In the genomic region with DNA sequence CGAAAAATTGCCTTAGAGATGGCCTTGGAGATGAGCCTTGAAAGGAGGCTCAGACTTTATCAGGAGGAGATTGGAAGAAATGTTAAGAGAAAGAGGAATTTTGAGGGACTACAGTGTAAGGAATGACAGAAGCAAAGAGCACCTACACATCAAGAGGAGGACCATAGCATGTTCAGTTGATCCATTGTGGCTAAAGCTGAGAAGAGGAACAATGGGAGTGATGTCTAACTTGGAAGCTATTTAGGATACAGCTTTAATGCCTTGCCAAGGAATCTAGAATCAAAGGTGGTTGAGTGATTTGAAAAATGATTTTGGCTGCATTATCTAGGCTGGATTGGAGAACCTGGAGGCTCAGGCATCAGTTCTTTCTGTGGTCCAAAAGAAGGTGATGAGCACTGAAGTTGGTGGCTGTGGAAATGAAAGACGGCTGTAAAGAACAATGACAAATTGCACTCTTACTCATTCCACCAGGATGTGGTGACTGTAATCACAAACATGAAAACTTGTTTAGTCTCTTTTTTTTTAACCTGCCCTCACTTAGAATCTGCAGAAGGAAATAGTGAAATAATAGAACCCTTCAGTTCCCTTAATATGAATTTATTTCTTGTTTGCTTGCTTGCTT, we compare ENCODE assay signal across 8 cellular contexts. TPM values are rescaled to one million over a fixed set of nuclear protein-coding genes. Genes with fewer than 3 reads are reported as not detected.
DNase-seq lines count a peak whose midpoint lies in the region; ATAC-seq, FAIRE-seq and TF ChIP-seq lines count a peak whose summit lies in the region.

No MANE protein-coding gene starts in this region.

- DNase-seq in HFFc6 (peak; percentile 59), SK-N-SH (no peak), vagina (ENCODE audit: extremely low spot score in 2 of 2) (no peak), GM12892 (ENCODE audit: insufficient read length) (no peak), NCI-H1436 treated with DMSO at 0.1 percent for 48 hours (lab: John Stamatoyannopoulos, UW) (no peak)
- peak in 4 of 9 donors; percentile 24 to 36 (median 30) for DNase-seq in naive thymus-derived CD4-positive, alpha-beta T cell

- peak; percentile 37 for ATAC-seq in GM18505 (IDR thresholded peaks at IDR 0.05; ENCODE audit: unreplicated experiment)
- ATAC-seq in naive thymus-derived CD4-positive, alpha-beta T cell = peak; percentile 58
- no peak for ATAC-seq in HG02970 (IDR thresholded peaks at IDR 0.05; ENCODE audit: low FRiP score, unreplicated experiment)

- TF ChIP-seq CTCF in HFFc6 (IDR thresholded peaks at IDR 0.05) (no peak), SK-N-SH (IDR thresholded peaks at IDR 0.05) (no peak), vagina (IDR thresholded peaks at IDR 0.05) (no peak)

- peak overlapping the region; percentile 50 for H3K4me3 Mint-ChIP-seq in HFFc6
- peak overlapping the region; percentile 4 to 54 (median 36) for H3K4me3 Mint-ChIP-seq in naive thymus-derived CD4-positive, alpha-beta T cell

- peaks cover 86% of the 10 kb centered on the region for H3K79me2 ChIP-seq in SK-N-SH (ENCODE audit: insufficient read depth)

- H3K4me2 ChIP-seq in SK-N-SH = no peak overlapping the region

- no peaks in the 10 kb centered on the region for H3K9me2 ChIP-seq in SK-N-SH

- peaks cover 79% of the 10 kb centered on the region for H3K4me1 Mint-ChIP-seq in HFFc6 (ENCODE audit: low read depth)
- peaks cover 54 to 70% (median 57%) of the 10 kb centered on the region in 7 donors for H3K4me1 Mint-ChIP-seq in naive thymus-derived CD4-positive, alpha-beta T cell

- no peak for FAIRE-seq in GM12892 (lab: Jason Lieb, UNC)

- H3K4me3 ChIP-seq in SK-N-SH (ENCODE audit: low read depth in 2 of 2, low read length in 1 of 2) = no peak overlapping the region
- no peak overlapping the region for H3K4me3 ChIP-seq in naive thymus-derived CD4-positive, alpha-beta T cell (ENCODE audit: low read length)
- no peak overlapping the region for H3K4me3 ChIP-seq in vagina

- intact Hi-C loops in naive thymus-derived CD4-positive, alpha-beta T cell (cut with micrococcal nuclease) = loop anchor here (1.0 to 10.0 kb wide), 3 partner anchors 8 to 918 kb away; partner anchors contain the start of gene CEP350 (in 1 of the 2)
- intact Hi-C loops in vagina (cut with DNase I) = no loop called here

- 71% methylated on average over 2 of the region's 2 CpGs for WGBS in SK-N-SH (ENCODE audit: low lambda C conversion rate)

- H3F3A ChIP-seq in SK-N-SH (replicated peaks; ENCODE audit: insufficient read depth) = no peaks in the 10 kb centered on the region

- POLR2A ChIA-PET in SK-N-SH (lab: Yijun Ruan, JAX) = no interaction called here
- POLR2A ChIA-PET in naive thymus-derived CD4-positive, alpha-beta T cell (lab: Charles Lee) = interaction anchor here (0.5 to 0.8 kb wide), 3 partner anchors 10 to 42 kb away, joined by 3 to 5 read pairs (median 3); no protein-coding TSS in a partner anchor

- TF ChIP-seq POLR2A in GM18505 (IDR thresholded peaks at IDR 0.05; ENCODE audit: borderline replicate concordance, extremely low read depth, insufficient read depth, insufficient read length) = no peak
- TF ChIP-seq POLR2A in vagina (IDR thresholded peaks at IDR 0.05) = no peak
- no peak for TF ChIP-seq POLR2A in GM12892 (IDR thresholded peaks at IDR 0.05; ENCODE audit: low read depth, low read length)

- H3K9ac ChIP-seq in SK-N-SH = no peak overlapping the region

- H3K9me3 ChIP-seq in SK-N-SH = no peaks in the 10 kb centered on the region
- H3K9me3 ChIP-seq in naive thymus-derived CD4-positive, alpha-beta T cell (ENCODE audit: control insufficient read depth in 2 of 3, low read length in 3 of 3) = no peaks in the 10 kb centered on the region
- H3K9me3 ChIP-seq in vagina = no peaks in the 10 kb centered on the region

- peaks cover 6% of the 10 kb centered on the region; the same call in 1 of the 2 replicates for H4K20me1 ChIP-seq in SK-N-SH (ENCODE audit: insufficient read depth)

- no peak for TF ChIP-seq EP300 in SK-N-SH (IDR thresholded peaks at IDR 0.05; ENCODE audit: borderline replicate concordance in 1 of 2, low read depth in 1 of 2, low read length in 1 of 2)

- peak overlapping the region; percentile 46 for H3K27ac Mint-ChIP-seq in HFFc6
- H3K27ac Mint-ChIP-seq in naive thymus-derived CD4-positive, alpha-beta T cell = peak overlapping the region in 8 of 9 donors; percentile 5 to 82 (median 24)

- CTCF ChIA-PET in SK-N-SH (lab: Yijun Ruan, JAX) = interaction anchor here (1.0 to 2.5 kb wide), 3 partner anchors 10 to 42 kb away, joined by 3 to 11 read pairs (median 4); no protein-coding TSS in a partner anchor
- CTCF ChIA-PET in naive thymus-derived CD4-positive, alpha-beta T cell (lab: Charles Lee) = no interaction called here

- H2AFZ ChIP-seq in SK-N-SH (ENCODE audit: low read depth) = no peak overlapping the region

- H3K36me3 ChIP-seq in SK-N-SH (replicated peaks in 1 of 2; ENCODE audit: control insufficient read depth in 1 of 2, insufficient read depth in 2 of 2, low read length in 1 of 2) (no peaks in the 10 kb centered on the region), vagina (no peaks in the 10 kb centered on the region)
- no peaks in the 10 kb centered on the region for H3K36me3 ChIP-seq in naive thymus-derived CD4-positive, alpha-beta T cell (ENCODE audit: control insufficient read depth in 2 of 3, insufficient read depth in 3 of 3, low read length in 3 of 3)

- H3K9me3 Mint-ChIP-seq in HFFc6 = no peaks in the 10 kb centered on the region
- no peaks in the 10 kb centered on the region for H3K9me3 Mint-ChIP-seq in naive thymus-derived CD4-positive, alpha-beta T cell

- H3K27ac ChIP-seq in SK-N-SH (ENCODE audit: low read depth in 2 of 2, low read length in 1 of 2) (peak overlapping the region in 1 of 2 experiments; percentile 51; a peak in 1 of 4 replicates), vagina (no peak overlapping the region)
- H3K27ac ChIP-seq in naive thymus-derived CD4-positive, alpha-beta T cell (ENCODE audit: low read depth, low read length) = no peak overlapping the region

- no peak for TF ChIP-seq RAD21 in SK-N-SH (IDR thresholded peaks at IDR 0.05; ENCODE audit: low read length)

- peaks cover 11% of the 10 kb centered on the region for H3K36me3 Mint-ChIP-seq in HFFc6 (ENCODE audit: low read depth)
- peaks cover 0 to 7% (median 0%) of the 10 kb centered on the region in 5 donors for H3K36me3 Mint-ChIP-seq in naive thymus-derived CD4-positive, alpha-beta T cell

- no peaks in the 10 kb centered on the region for H3K27me3 Mint-ChIP-seq in HFFc6 (ENCODE audit: insufficient read depth)
- no peaks in the 10 kb centered on the region for H3K27me3 Mint-ChIP-seq in naive thymus-derived CD4-positive, alpha-beta T cell

- H3K27me3 ChIP-seq in SK-N-SH (ENCODE audit: insufficient read depth) (no peaks in the 10 kb centered on the region), vagina (no peaks in the 10 kb centered on the region)
- H3K27me3 ChIP-seq in naive thymus-derived CD4-positive, alpha-beta T cell (ENCODE audit: control insufficient read depth in 2 of 2, insufficient read depth in 2 of 2, low read length in 2 of 2) = no peaks in the 10 kb centered on the region

- peaks cover 2 to 31% of the 10 kb centered on the region in 2 experiments; a peak in 3 of 4 replicates for H3K4me1 ChIP-seq in SK-N-SH (ENCODE audit: control insufficient read depth in 1 of 2, insufficient read depth in 2 of 2, low read depth in 1 of 2, low read length in 1 of 2)
- peaks cover 26 to 33% of the 10 kb centered on the region in 2 donors for H3K4me1 ChIP-seq in naive thymus-derived CD4-positive, alpha-beta T cell (ENCODE audit: control insufficient read depth in 2 of 2, insufficient read depth in 2 of 2, low read length in 2 of 2)
- peaks cover 40% of the 10 kb centered on the region for H3K4me1 ChIP-seq in vagina

TF ChIP-seq in SK-N-SH, 30 proteins besides CTCF, POLR2A, EP300 and RAD21:
- TF ChIP-seq IRF3 (IDR thresholded peaks at IDR 0.05; ENCODE audit: low read depth, low read length) (no peak), PBX3 (IDR thresholded peaks at IDR 0.05) (peak; percentile 55)
TF ChIP-seq in SK-N-SH: peak in this region for 1.

RNA-seq across cellular contexts. Expression of gene FAM20B, which starts 11.3 kb away (rescaled TPM):
- total RNA-seq in HFFc6 (2021; fragmentation: NEBNext Ultra II Directional; extraction: Animal tissue kit (Norgen Biotek cat#: 25700)) = 10 to 100 TPM; 58.4 to 65.7 (median 61.5) TPM
- 14.9 and 17.5 TPM in 2 replicates for polyA plus RNA-seq in SK-N-SH (2012; rRNA removed)
- 19.2 and 20.8 TPM in 2 replicates for polyA plus RNA-seq in SK-N-SH (2012; cell fraction: cytosol; rRNA removed)
- polyA plus RNA-seq in SK-N-SH (2012; cell fraction: nucleus; rRNA removed) = 6.8 and 10.6 TPM in 2 replicates
- 10 to 100 TPM; 14.3 to 27.9 (median 25.2) TPM for total RNA-seq in naive thymus-derived CD4-positive, alpha-beta T cell
- 10 to 100 TPM in 1 of 2 donors, 1 to 10 TPM in 1; 4.6 to 10.1 TPM for polyA plus RNA-seq in naive thymus-derived CD4-positive, alpha-beta T cell
- total RNA-seq in vagina = 19.4 TPM
- polyA plus RNA-seq in GM12892 (2012; ENCODE audit: missing spikeins) = 11.4 TPM

RNA-seq across cellular contexts. Expression of gene TOR3A, which starts 44.9 kb away (rescaled TPM):
- 10 to 100 TPM; 21.4 to 27.6 (median 24.5) TPM for total RNA-seq in HFFc6 (2021; fragmentation: NEBNext Ultra II Directional; extraction: Animal tissue kit (Norgen Biotek cat#: 25700))
- 29.9 and 33.2 TPM in 2 replicates for polyA plus RNA-seq in SK-N-SH (2012; rRNA removed)
- polyA plus RNA-seq in SK-N-SH (2012; cell fraction: cytosol; rRNA removed) = 17.8 and 25.9 TPM in 2 replicates
- polyA plus RNA-seq in SK-N-SH (2012; cell fraction: nucleus; rRNA removed) = 23.3 and 29.7 TPM in 2 replicates
- total RNA-seq in naive thymus-derived CD4-positive, alpha-beta T cell = 10 to 100 TPM; 18.8 to 43.8 (median 21.7) TPM
- 10 to 100 TPM; 22.0 to 24.3 TPM for polyA plus RNA-seq in naive thymus-derived CD4-positive, alpha-beta T cell
- 20.4 TPM for total RNA-seq in vagina
- polyA plus RNA-seq in GM12892 (2012; ENCODE audit: missing spikeins) = 25.1 TPM
